Comparison of ENCODE assay signal across 22 cellular contexts in genomic region chr14:73602994-73603393, GRCh38. TPM values are rescaled to one million over a fixed set of nuclear protein-coding genes. Genes with fewer than 3 reads are reported as not detected.
"Had no signal": no experiment of that assay in that cellular context is flagged by ENCODE, and none has a peak within 500 bp of the region (broad histone marks: within the 10 kb centered on the region; RNA-seq: fewer than 3 reads in every experiment).

No MANE protein-coding gene starts in this region.

- H3K27ac Mint-ChIP-seq: T-cell; T-helper 1 cell treated with Interleukin-12 subunit alpha and Interleukin-12 subunit beta and Interleukin-4 antibody, amounts not matched to agents 30 μg/mL and 1 μg/mL, for 36 hours had no signal

- H3K4me2 ChIP-seq: SK-N-SH had no signal

- ATAC-seq: T-cell had no signal

- H3K9me3 ChIP-seq: MG63, Peyer's patch, SK-N-SH had no signal

- H3K36me3 Mint-ChIP-seq: T-cell had no signal

- DNase-seq: KBM-7, MG63, NCI-H1092, NCI-H1105 treated with DMSO at 0.1 percent for 48 hours, NCI-H1417 treated with DMSO at 0.1 percent for 48 hours, NCI-H1694 treated with DMSO at 0.1 percent for 48 hours, NCI-H1930, NCI-H2081, NCI-H2107, NCI-H524, NCI-H526 treated with DMSO at 0.1 percent for 48 hours, NCI-H774, Peyer's patch, Right ventricle myocardium superior, SIG-M5, SK-N-SH, T-cell had no signal

- H3K27me3 ChIP-seq: MG63, Peyer's patch had no signal

- H3K9me3 Mint-ChIP-seq: T-cell; T-helper 1 cell treated with Interleukin-12 subunit alpha and Interleukin-12 subunit beta and Interleukin-4 antibody, amounts not matched to agents 30 μg/mL and 1 μg/mL, for 36 hours had no signal

- H3K27ac ChIP-seq: HL-60, Peyer's patch had no signal

- H3K36me3 ChIP-seq: MG63, Peyer's patch had no signal

- H3K4me3 ChIP-seq: MG63, Peyer's patch had no signal

- H3K9ac ChIP-seq: SK-N-SH had no signal

- H3K9me2 ChIP-seq: SK-N-SH had no signal

RNA-seq across cellular contexts. Expression of gene ACOT6, which starts 9.3 kb away (rescaled TPM):
- total RNA-seq: NCI-H460, Peyer's patch, Right ventricle myocardium superior, RPMI7951, T-cell had no signal
- polyA plus RNA-seq: SK-N-SH had no signal

RNA-seq across cellular contexts. Expression of gene HEATR4, which starts 44.2 kb away (rescaled TPM):
- total RNA-seq: NCI-H460, RPMI7951, SK-MEL-5 had no signal
- polyA plus RNA-seq: SK-N-SH had no signal
